In genomic region chr21:45478115-45478801, GRCh38 we compare ENCODE assay signal across 8 cellular contexts.
DNase-seq lines count a peak whose midpoint lies in the region; ATAC-seq and TF ChIP-seq lines count a peak whose summit lies in the region.

No MANE protein-coding gene starts in this region.

- H3K9me2 ChIP-seq in PC-9 (ENCODE audit: insufficient read depth): no peaks in the 10 kb centered on the region

- H4K20me1 ChIP-seq in PC-9 (ENCODE audit: insufficient read depth): no peaks in the 10 kb centered on the region

- peaks cover 3% of the 10 kb centered on the region for H3K36me3 Mint-ChIP-seq in neural crest cell (ENCODE audit: low read depth)

- H3K4me3 ChIP-seq in PC-9 (no peak overlapping the region), fibroblast of the aortic adventitia (ENCODE audit: low read depth, low read length) (peak overlapping the region; percentile 51)

- H3K27ac Mint-ChIP-seq in neural crest cell (ENCODE audit: unreplicated experiment): no peak overlapping the region
- peak overlapping the region; percentile 89 to 94 for H3K27ac Mint-ChIP-seq in stimulated activated naive CD8-positive, alpha-beta T cell treated with anti-CD3 and anti-CD28 coated beads, Interleukin-15, amount 100 ng/mL, for 72 hours

- no TSS peak for BruUV-seq in PC-9 (replicated peaks; lab: Mats Ljungman, UMichigan)

- no peaks in the 10 kb centered on the region for H3K27me3 ChIP-seq in PC-9 (ENCODE audit: insufficient read depth, low read depth)

- no peaks in the 10 kb centered on the region for H3K36me3 ChIP-seq in PC-9 (ENCODE audit: low read depth)

- DNase-seq in AG09319 (ENCODE audit: extremely low read depth, low read depth) (peak; percentile 20), HK-2 (ENCODE audit: unreplicated experiment) (peak; percentile 16), PC-9 (peak in 1 of 2 experiments; percentile 22), fibroblast of the aortic adventitia (ENCODE audit: low read depth) (peak; percentile 74), neural crest cell (ENCODE audit: low read depth, low spot score) (peak; percentile 78)
- peak; percentile 63 for DNase-seq in activated T-helper 1 cell treated with anti-CD3 and anti-CD28 coated beads, Interleukin-2, amount 50 U/mL, for 16 hours (ENCODE audit: low read depth in 1 of 2, low spot score in 1 of 2)
- peak; percentile 82 to 85 for DNase-seq in stimulated activated naive CD8-positive, alpha-beta T cell treated with anti-CD3 and anti-CD28 coated beads, Interleukin-15, amount 100 ng/mL, for 72 hours

- H3K27me3 Mint-ChIP-seq in neural crest cell (ENCODE audit: low read depth): peaks cover 12% of the 10 kb centered on the region
- H3K27me3 Mint-ChIP-seq in stimulated activated naive CD8-positive, alpha-beta T cell treated with anti-CD3 and anti-CD28 coated beads, Interleukin-15, amount 100 ng/mL, for 72 hours: no peaks in the 10 kb centered on the region

- ATAC-seq in stimulated activated naive CD8-positive, alpha-beta T cell treated with anti-CD3 and anti-CD28 coated beads, Interleukin-15, amount 100 ng/mL, for 72 hours: peak; percentile 77
- ATAC-seq in HG02623 (IDR thresholded peaks at IDR 0.05; ENCODE audit: unreplicated experiment): no peak

- H3K4me1 ChIP-seq in PC-9 (replicated peaks; ENCODE audit: insufficient read depth): no peaks in the 10 kb centered on the region

- H3K27ac ChIP-seq in PC-9: no peak overlapping the region

- no peak overlapping the region for H3K4me2 ChIP-seq in PC-9

- CTCF ChIA-PET in PC-9 (lab: Charles Lee): no interaction called here

- no peak overlapping the region for H3K4me3 Mint-ChIP-seq in neural crest cell
- H3K4me3 Mint-ChIP-seq in stimulated activated naive CD8-positive, alpha-beta T cell treated with anti-CD3 and anti-CD28 coated beads, Interleukin-15, amount 100 ng/mL, for 72 hours: peak overlapping the region; percentile 86 to 88

- H3K79me2 ChIP-seq in PC-9 (ENCODE audit: low read depth): no peaks in the 10 kb centered on the region

- peak; percentile 84 for TF ChIP-seq CTCF in AG09319 (IDR thresholded peaks at IDR 0.05; ENCODE audit: low read depth, low read length)
- TF ChIP-seq CTCF in PC-9 (conservative IDR thresholded peaks at IDR 0.05): peak; percentile 63
- peak; percentile 94 for TF ChIP-seq CTCF in fibroblast of the aortic adventitia (IDR thresholded peaks at IDR 0.05; ENCODE audit: insufficient read depth, low read length)
- peak; percentile 81 for TF ChIP-seq CTCF in neural crest cell (conservative IDR thresholded peaks at IDR 0.05)

- no peak overlapping the region for H2AFZ ChIP-seq in PC-9

- no peaks in the 10 kb centered on the region for H3K9me3 Mint-ChIP-seq in neural crest cell
- H3K9me3 Mint-ChIP-seq in stimulated activated naive CD8-positive, alpha-beta T cell treated with anti-CD3 and anti-CD28 coated beads, Interleukin-15, amount 100 ng/mL, for 72 hours: no peaks in the 10 kb centered on the region

- POLR2A ChIA-PET in PC-9 (lab: Charles Lee; ENCODE audit: unreplicated experiment): no interaction called here

- no peaks in the 10 kb centered on the region for H3K9me3 ChIP-seq in PC-9 (ENCODE audit: insufficient read depth, low read depth)

- peaks cover 4% of the 10 kb centered on the region; the same call in 1 of the 2 replicates for H3F3A ChIP-seq in PC-9 (ENCODE audit: insufficient read depth, low read depth)

- intact Hi-C loops in PC-9 (cut with micrococcal nuclease; ENCODE audit: unreplicated experiment): no loop called here

- peaks cover 16% of the 10 kb centered on the region for H3K4me1 Mint-ChIP-seq in neural crest cell
- peaks cover 35% of the 10 kb centered on the region for H3K4me1 Mint-ChIP-seq in stimulated activated naive CD8-positive, alpha-beta T cell treated with anti-CD3 and anti-CD28 coated beads, Interleukin-15, amount 100 ng/mL, for 72 hours
